In genomic region chr5:610011-610743, GRCh38 we compare ENCODE assay signal across 1 cellular context.
TF ChIP-seq lines count a peak whose summit lies in the region.

No MANE protein-coding gene starts in this region.

TF ChIP-seq in GM23338, 12 proteins besides CTCF, POLR2A, EP300 and RAD21 (continued from another document):
- TF ChIP-seq ZNF462 (CRISPR knock-in tag; IDR thresholded peaks at IDR 0.05) (no peak), REST (IDR thresholded peaks at IDR 0.05; ENCODE audit: unreplicated experiment) (no peak), EZH2phosphoT487 (IDR thresholded peaks at IDR 0.05; ENCODE audit: unreplicated experiment) (no peak), POLR2AphosphoS5 (IDR thresholded peaks at IDR 0.05; ENCODE audit: low read depth) (no peak), STAT1 (IDR thresholded peaks at IDR 0.05; ENCODE audit: unreplicated experiment) (no peak), ZNF331 (CRISPR knock-in tag; IDR thresholded peaks at IDR 0.05; ENCODE audit: low read depth) (no peak), JUNB (IDR thresholded peaks at IDR 0.05; ENCODE audit: unreplicated experiment) (no peak), ETS1 (IDR thresholded peaks at IDR 0.05) (no peak), ZNF114 (CRISPR knock-in tag; IDR thresholded peaks at IDR 0.05) (no peak), NANOG (IDR thresholded peaks at IDR 0.05; ENCODE audit: borderline replicate concordance) (no peak), EZH2 (IDR thresholded peaks at IDR 0.05; ENCODE audit: low read depth, unreplicated experiment) (no peak)
